17 cellular contexts compared by ENCODE assay signal in the genomic region with DNA sequence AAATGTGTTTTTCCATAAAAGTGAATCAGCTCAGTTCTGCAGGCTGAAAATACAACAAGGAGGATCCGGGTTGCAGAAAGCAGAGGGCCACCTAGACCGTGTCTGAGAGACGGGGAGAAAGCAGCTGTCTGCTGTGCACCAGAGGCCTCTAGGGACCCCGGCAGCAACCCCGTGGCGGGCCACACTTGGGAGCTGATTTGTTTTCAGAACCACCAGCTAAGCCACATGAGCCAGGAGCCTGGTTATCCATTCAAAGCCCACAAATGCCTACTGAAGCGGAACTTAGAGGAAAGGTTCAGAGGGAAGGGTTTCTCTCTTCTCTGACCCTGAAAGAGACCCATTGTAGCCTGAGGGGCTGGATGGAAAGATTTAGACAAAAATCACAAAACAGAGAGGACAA. TPM values are rescaled to one million over a fixed set of nuclear protein-coding genes. Genes with fewer than 3 reads are reported as not detected.
A peak's percentile ranks its signal among the peaks of the same experiment; 100 is the strongest.
DNase-seq lines count a peak whose midpoint lies in the region; ATAC-seq lines count a peak whose summit lies in the region.
"Had no signal": no experiment of that assay in that cellular context is flagged by ENCODE, and none has a peak within 500 bp of the region (broad histone marks: within the 10 kb centered on the region; RNA-seq: fewer than 3 reads in every experiment).

No MANE protein-coding gene starts in this region.

- peaks cover 0 to 2% of the 10 kb centered on the region in 2 donors for H3K9me3 Mint-ChIP-seq in stimulated activated naive B cell treated with anti-CD40 and anti-IgM and Interleukin-4, amounts not matched to agents 10 μg/mL and 1 μg/mL and 100 μg/mL, for 72 hours
- peaks cover 2% of the 10 kb centered on the region for H3K9me3 Mint-ChIP-seq in activated CD4-positive, alpha-beta T cell treated with anti-CD3 and anti-CD28 coated beads, Interleukin-2, amount 10 ng/mL, durations not matched to agents 7 days and 5 days
- H3K9me3 Mint-ChIP-seq: activated T-cell treated with anti-CD3 and anti-CD28 coated beads, Interleukin-2, amount 50 U/mL, for 4 hours; stimulated activated naive CD8-positive, alpha-beta T cell treated with anti-CD3 and anti-CD28 coated beads, Interleukin-15, Interleukin-2, amounts not matched to agents 100 ng/mL and 50 ng/mL, for 24 hours had no signal

- H3K27ac Mint-ChIP-seq in stimulated activated naive B cell treated with anti-CD40 and anti-IgM and Interleukin-4, amounts not matched to agents 10 μg/mL and 1 μg/mL and 100 μg/mL, for 72 hours: no peak overlapping the region
- H3K27ac Mint-ChIP-seq in activated CD4-positive, alpha-beta T cell treated with anti-CD3 and anti-CD28 coated beads, Interleukin-2, amount 10 ng/mL, durations not matched to agents 7 days and 5 days: no peak overlapping the region
- H3K27ac Mint-ChIP-seq: stimulated activated naive CD8-positive, alpha-beta T cell treated with anti-CD3 and anti-CD28 coated beads, Interleukin-15, Interleukin-2, amounts not matched to agents 100 ng/mL and 50 ng/mL, for 24 hours had no signal

- DNase-seq in NCI-H82 (lab: John Stamatoyannopoulos, UW): peak; percentile 45
- DNase-seq in NCI-H82 treated with DMSO at 0.1 percent for 48 hours (lab: John Stamatoyannopoulos, UW; ENCODE audit: unreplicated experiment): no peak
- DNase-seq in NCI-H2171 (lab: John Stamatoyannopoulos, UW): peak; percentile 53
- peak; percentile 17 for DNase-seq in kidney tubule cell (ENCODE audit: low spot score)
- no peak for DNase-seq in stimulated activated naive B cell treated with anti-CD40 and anti-IgM and Interleukin-4, amounts not matched to agents 10 μg/mL and 1 μg/mL and 100 μg/mL, for 72 hours
- DNase-seq in activated T-cell treated with anti-CD3 and anti-CD28 coated beads, Interleukin-2, amount 50 U/mL, for 1 hour: no peak
- DNase-seq in activated CD4-positive, alpha-beta T cell treated with anti-CD3 and anti-CD28 coated beads, Interleukin-2, amount 10 ng/mL, durations not matched to agents 7 days and 5 days: no peak
- DNase-seq in NCI-H2227 (lab: John Stamatoyannopoulos, UW; ENCODE audit: unreplicated experiment): no peak
- DNase-seq: 8988T; activated CD4-positive, alpha-beta T cell treated with anti-CD3 and anti-CD28 coated beads, Interleukin-2, amount 50 U/mL, for 4 hours; activated T-cell treated with anti-CD3 and anti-CD28 coated beads, Interleukin-2, amount 50 U/mL, for 4 hours; H7; NCI-H1694 treated with DMSO at 0.1 percent for 48 hours; stimulated activated CD4-positive, alpha-beta T cell treated with anti-CD3 and anti-CD28 coated beads, Interleukin-12 subunit alpha, Interleukin-12 subunit beta, amount 100 ng/mL, for 4 hours; T1000 had no signal

- CTCF ChIA-PET in activated CD4-positive, alpha-beta T cell treated with anti-CD3 and anti-CD28 coated beads, Interleukin-2, amount 10 ng/mL, durations not matched to agents 7 days and 5 days (lab: Charles Lee): interaction anchor here (0.6 to 1.3 kb wide), 5 partner anchors 9 to 1588 kb away, joined by 3 read pairs; no protein-coding TSS in a partner anchor

- POLR2A ChIA-PET in activated CD4-positive, alpha-beta T cell treated with anti-CD3 and anti-CD28 coated beads, Interleukin-2, amount 10 ng/mL, durations not matched to agents 7 days and 5 days (lab: Charles Lee): no interaction called here

- no peaks in the 10 kb centered on the region for H3K36me3 Mint-ChIP-seq in stimulated activated naive B cell treated with anti-CD40 and anti-IgM and Interleukin-4, amounts not matched to agents 10 μg/mL and 1 μg/mL and 100 μg/mL, for 72 hours
- no peaks in the 10 kb centered on the region for H3K36me3 Mint-ChIP-seq in activated CD4-positive, alpha-beta T cell treated with anti-CD3 and anti-CD28 coated beads, Interleukin-2, amount 10 ng/mL, durations not matched to agents 7 days and 5 days (ENCODE audit: low read depth)

- no peak overlapping the region for H3K4me3 Mint-ChIP-seq in stimulated activated naive B cell treated with anti-CD40 and anti-IgM and Interleukin-4, amounts not matched to agents 10 μg/mL and 1 μg/mL and 100 μg/mL, for 72 hours
- H3K4me3 Mint-ChIP-seq in activated CD4-positive, alpha-beta T cell treated with anti-CD3 and anti-CD28 coated beads, Interleukin-2, amount 10 ng/mL, durations not matched to agents 7 days and 5 days: no peak overlapping the region
- H3K4me3 Mint-ChIP-seq: activated T-cell treated with anti-CD3 and anti-CD28 coated beads, Interleukin-2, amount 50 U/mL, for 4 hours; stimulated activated naive CD8-positive, alpha-beta T cell treated with anti-CD3 and anti-CD28 coated beads, Interleukin-15, Interleukin-2, amounts not matched to agents 100 ng/mL and 50 ng/mL, for 24 hours had no signal

- ATAC-seq in stimulated activated naive B cell treated with anti-CD40 and anti-IgM and Interleukin-4, amounts not matched to agents 10 μg/mL and 1 μg/mL and 100 μg/mL, for 72 hours (replicated peaks): peak; percentile 63 to 77
- ATAC-seq: activated T-cell treated with anti-CD3 and anti-CD28 coated beads, Interleukin-2, amount 50 U/mL, for 4 hours; Panc1 had no signal

- H3K27me3 Mint-ChIP-seq in stimulated activated naive B cell treated with anti-CD40 and anti-IgM and Interleukin-4, amounts not matched to agents 10 μg/mL and 1 μg/mL and 100 μg/mL, for 72 hours: peaks cover 33 to 49% of the 10 kb centered on the region in 2 donors
- peaks cover 3% of the 10 kb centered on the region for H3K27me3 Mint-ChIP-seq in activated CD4-positive, alpha-beta T cell treated with anti-CD3 and anti-CD28 coated beads, Interleukin-2, amount 10 ng/mL, durations not matched to agents 7 days and 5 days

- H3K4me1 Mint-ChIP-seq in stimulated activated naive B cell treated with anti-CD40 and anti-IgM and Interleukin-4, amounts not matched to agents 10 μg/mL and 1 μg/mL and 100 μg/mL, for 72 hours: peaks cover 11 to 15% of the 10 kb centered on the region in 2 donors
- peaks cover 16% of the 10 kb centered on the region for H3K4me1 Mint-ChIP-seq in activated CD4-positive, alpha-beta T cell treated with anti-CD3 and anti-CD28 coated beads, Interleukin-2, amount 10 ng/mL, durations not matched to agents 7 days and 5 days

RNA-seq across cellular contexts. Expression of a gene that starts 28.4 kb away (rescaled TPM):
- total RNA-seq in activated CD4-positive, alpha-beta T cell treated with anti-CD3 and anti-CD28 coated beads, Interleukin-2, amount 10 ng/mL, durations not matched to agents 7 days and 5 days: 100 to 1,000 TPM; 126 to 134 TPM

Comparison
In these comparisons a context has a peak if more than half of its experiments do, and no peak if none do; other contexts are left out.
1. DNase-seq: peak in NCI-H82 (single experiment), NCI-H2171 (single experiment) and kidney tubule cell (single experiment); none in NCI-H82 treated with DMSO at 0.1 percent for 48 hours (single experiment), stimulated activated naive B cell treated with anti-CD40 and anti-IgM and Interleukin-4, amounts not matched to agents 10 μg/mL and 1 μg/mL and 100 μg/mL, for 72 hours (single experiment), activated T-cell treated with anti-CD3 and anti-CD28 coated beads, Interleukin-2, amount 50 U/mL, for 1 hour (single experiment), activated CD4-positive, alpha-beta T cell treated with anti-CD3 and anti-CD28 coated beads, Interleukin-2, amount 10 ng/mL, durations not matched to agents 7 days and 5 days (single experiment) and NCI-H2227 (single experiment).